1 cellular context compared by ENCODE assay signal in genomic region chr13:75636339-75637095, GRCh38.
TF ChIP-seq lines count a peak whose summit lies in the region.

No MANE protein-coding gene starts in this region.

TF ChIP-seq in H1, 55 proteins besides CTCF, POLR2A, EP300 and RAD21 (continued from another document):
- TF ChIP-seq CHD7 (IDR thresholded peaks at IDR 0.05; ENCODE audit: insufficient replicate concordance, low read length) (no peak), SP4 (IDR thresholded peaks at IDR 0.05; ENCODE audit: low read length) (no peak), HDAC2 (IDR thresholded peaks at IDR 0.05; ENCODE audit: borderline replicate concordance in 1 of 2, low read depth in 2 of 2, low read length in 2 of 2) (peak; percentile 24 to 80; a peak in 1 of 4 replicates), ATF3 (IDR thresholded peaks at IDR 0.05; ENCODE audit: insufficient read depth, low read depth, low read length) (no peak), POLR2AphosphoS5 (IDR thresholded peaks at IDR 0.05; ENCODE audit: low read depth, low read length) (peak; percentile 9; the same call in 1 of the 2 replicates), KDM1A (IDR thresholded peaks at IDR 0.05; ENCODE audit: borderline replicate concordance, low read length) (no peak), POU5F1 (IDR thresholded peaks at IDR 0.05; ENCODE audit: low read depth, low read length) (no peak), EGR1 (IDR thresholded peaks at IDR 0.05; ENCODE audit: borderline replicate concordance, low read depth, low read length) (peak; percentile 12; the same call in 1 of the 2 replicates), TAF1 (IDR thresholded peaks at IDR 0.05; ENCODE audit: low read depth, low read length) (peak; percentile 41; the same call in 1 of the 2 replicates), CBX8 (IDR thresholded peaks at IDR 0.05; ENCODE audit: borderline replicate concordance, low read depth, low read length) (no peak), CEBPB (IDR thresholded peaks at IDR 0.05; ENCODE audit: low read depth, low read length) (no peak), HDAC6 (IDR thresholded peaks at IDR 0.05; ENCODE audit: low read depth, low read length) (no peak), BRCA1 (IDR thresholded peaks at IDR 0.05; ENCODE audit: low read depth, low read length) (no peak), TBP (IDR thresholded peaks at IDR 0.05; ENCODE audit: low read depth, low read length) (0 out of 2 replicates have a peak, but pooled peaks have one; percentile 17), ATF2 (IDR thresholded peaks at IDR 0.05; ENCODE audit: low read length) (no peak), ZNF274 (IDR thresholded peaks at IDR 0.05; ENCODE audit: borderline replicate concordance, extremely low read depth, low read length) (no peak), GABPA (IDR thresholded peaks at IDR 0.05; ENCODE audit: borderline replicate concordance, insufficient read depth, low read length) (no peak), ASH2L (IDR thresholded peaks at IDR 0.05; ENCODE audit: low read length) (peak; percentile 70), TEAD4 (IDR thresholded peaks at IDR 0.05; ENCODE audit: low read depth, low read length) (no peak), NANOG (IDR thresholded peaks at IDR 0.05; ENCODE audit: insufficient read depth, low read depth, low read length, poor library complexity, severe bottlenecking) (no peak), SIRT6 (IDR thresholded peaks at IDR 0.05; ENCODE audit: low read length) (no peak), JUND (IDR thresholded peaks at IDR 0.05; ENCODE audit: low read length) (no peak), SUZ12 (IDR thresholded peaks at IDR 0.05; ENCODE audit: low read length) (no peak), KDM4A (IDR thresholded peaks at IDR 0.05; ENCODE audit: low read depth, low read length, severe bottlenecking) (no peak), JUN (IDR thresholded peaks at IDR 0.05; ENCODE audit: low read depth, low read length) (no peak), EZH2 (IDR thresholded peaks at IDR 0.05; ENCODE audit: low read depth, low read length, severe bottlenecking) (no peak), RBBP5 (IDR thresholded peaks at IDR 0.05; ENCODE audit: borderline replicate concordance, low read depth, low read length) (peak; percentile 41; the same call in 1 of the 2 replicates), RNF2 (IDR thresholded peaks at IDR 0.05; ENCODE audit: borderline replicate concordance, low read depth, low read length, missing control alignments, poor library complexity, severe bottlenecking) (no peak)
- TF ChIP-seq, protein P1, sequence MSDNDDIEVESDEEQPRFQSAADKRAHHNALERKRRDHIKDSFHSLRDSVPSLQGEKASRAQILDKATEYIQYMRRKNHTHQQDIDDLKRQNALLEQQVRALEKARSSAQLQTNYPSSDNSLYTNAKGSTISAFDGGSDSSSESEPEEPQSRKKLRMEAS (IDR thresholded peaks at IDR 0.05) = peak; percentile 50
